In genomic region chr1:6519935-6520621, GRCh38 we compare ENCODE assay signal across 8 cellular contexts. TPM values are rescaled to one million over a fixed set of nuclear protein-coding genes. Genes with fewer than 3 reads are reported as not detected.
DNase-seq lines count a peak whose midpoint lies in the region; ATAC-seq lines count a peak whose summit lies in the region.

No MANE protein-coding gene starts in this region.

- intact Hi-C loops in activated CD4-positive, alpha-beta memory T cell treated with anti-CD3 and anti-CD28 coated beads for 36 hours (cut with micrococcal nuclease): no loop called here

- H3K4me3 ChIP-seq in adipocyte (ENCODE audit: low read length) (peak overlapping the region; percentile 16), iPS DF 6.9 (ENCODE audit: low read length) (no peak overlapping the region), subcutaneous abdominal adipose tissue (ENCODE audit: low read depth in 1 of 5, low read length in 5 of 5) (peak overlapping the region in 2 of 5 donors; percentile 35 to 44)

- peaks cover 2% of the 10 kb centered on the region for H3K36me3 Mint-ChIP-seq in activated CD4-positive, alpha-beta memory T cell treated with anti-CD3 and anti-CD28 coated beads for 36 hours

- H3K36me3 ChIP-seq in adipocyte (ENCODE audit: control insufficient read depth, insufficient read depth, low read length, severe bottlenecking): peaks cover under 1% of the 10 kb centered on the region
- H3K36me3 ChIP-seq in iPS DF 6.9 (ENCODE audit: control insufficient read depth, insufficient read depth, low read length): no peaks in the 10 kb centered on the region
- H3K36me3 ChIP-seq in subcutaneous abdominal adipose tissue (ENCODE audit: control insufficient read depth in 5 of 5, insufficient read depth in 5 of 5, low read length in 5 of 5): peaks cover 0 to 7% (median 1%) of the 10 kb centered on the region in 5 donors

- no peak overlapping the region for H3K9ac ChIP-seq in adipocyte (ENCODE audit: low read length)
- peak overlapping the region in 1 of 5 donors; percentile 62 for H3K9ac ChIP-seq in subcutaneous abdominal adipose tissue (ENCODE audit: low read length in 5 of 5)

- no peak for ATAC-seq in HG02678 (IDR thresholded peaks at IDR 0.05; ENCODE audit: unreplicated experiment)

- H3K27ac ChIP-seq in iPS DF 6.9 (ENCODE audit: low read length): no peak overlapping the region
- H3K27ac ChIP-seq in subcutaneous abdominal adipose tissue (ENCODE audit: low read depth, low read length): peak overlapping the region; percentile 72

- no peaks in the 10 kb centered on the region for H3K9me3 ChIP-seq in adipocyte (ENCODE audit: control insufficient read depth, low read length)
- no peaks in the 10 kb centered on the region for H3K9me3 ChIP-seq in iPS DF 6.9 (ENCODE audit: control insufficient read depth, insufficient read depth, low read length)
- H3K9me3 ChIP-seq in subcutaneous abdominal adipose tissue (ENCODE audit: control insufficient read depth in 5 of 5, low read length in 5 of 5): no peaks in the 10 kb centered on the region

- POLR2A ChIA-PET in activated CD4-positive, alpha-beta memory T cell treated with anti-CD3 and anti-CD28 coated beads for 36 hours (lab: Charles Lee): no interaction called here

- no peaks in the 10 kb centered on the region for H3K4me1 Mint-ChIP-seq in activated CD4-positive, alpha-beta memory T cell treated with anti-CD3 and anti-CD28 coated beads for 36 hours (ENCODE audit: low read depth)

- no peaks in the 10 kb centered on the region for H3K27me3 ChIP-seq in adipocyte (replicated peaks; ENCODE audit: control insufficient read depth, insufficient read depth, low read length)
- H3K27me3 ChIP-seq in iPS DF 6.9 (ENCODE audit: control insufficient read depth, insufficient read depth, low read length): no peaks in the 10 kb centered on the region
- no peaks in the 10 kb centered on the region for H3K27me3 ChIP-seq in subcutaneous abdominal adipose tissue (ENCODE audit: control insufficient read depth in 5 of 5, insufficient read depth in 4 of 5, low read length in 5 of 5)

- H3K4me1 ChIP-seq in adipocyte (ENCODE audit: control insufficient read depth, insufficient read depth, low read length): peaks cover 25% of the 10 kb centered on the region
- peaks cover 4% of the 10 kb centered on the region; the same call in 1 of the 2 replicates for H3K4me1 ChIP-seq in iPS DF 6.9 (ENCODE audit: control insufficient read depth, insufficient read depth, low read length)
- peaks cover 4 to 50% (median 29%) of the 10 kb centered on the region in 5 donors for H3K4me1 ChIP-seq in subcutaneous abdominal adipose tissue (ENCODE audit: control insufficient read depth in 5 of 5, insufficient read depth in 5 of 5, low read length in 5 of 5)

- DNase-seq in NCI-H510A treated with DMSO at 0.1 percent for 48 hours (lab: John Stamatoyannopoulos, UW): peak; percentile 38
- DNase-seq in NCI-H510A (lab: John Stamatoyannopoulos, UW): no peak
- DNase-seq in adipocyte (ENCODE audit: low read depth): peak; percentile 89
- DNase-seq in iPS DF 6.9 (ENCODE audit: low read depth, low spot score): peak; percentile 84
- DNase-seq in activated CD4-positive, alpha-beta memory T cell treated with anti-CD3 and anti-CD28 coated beads for 36 hours: no peak
- no peak for DNase-seq in stimulated activated CD4-positive, alpha-beta T cell treated with anti-CD3 and anti-CD28 coated beads, Interleukin-4, amount 100 ng/mL, for 24 hours

- no peaks in the 10 kb centered on the region for H3K9me3 Mint-ChIP-seq in activated CD4-positive, alpha-beta memory T cell treated with anti-CD3 and anti-CD28 coated beads for 36 hours

- no CpG with 5 or more reads among the region's 13 CpGs for WGBS in iPS DF 6.9 (ENCODE audit: insufficient coverage, insufficient read length)

- H3K27me3 Mint-ChIP-seq in activated CD4-positive, alpha-beta memory T cell treated with anti-CD3 and anti-CD28 coated beads for 36 hours: no peaks in the 10 kb centered on the region

- no peak overlapping the region for H3K27ac Mint-ChIP-seq in activated CD4-positive, alpha-beta memory T cell treated with anti-CD3 and anti-CD28 coated beads for 36 hours

- CTCF ChIA-PET in activated CD4-positive, alpha-beta memory T cell treated with anti-CD3 and anti-CD28 coated beads for 36 hours (lab: Charles Lee): no interaction called here

- H3K4me3 Mint-ChIP-seq in activated CD4-positive, alpha-beta memory T cell treated with anti-CD3 and anti-CD28 coated beads for 36 hours: no peak overlapping the region

RNA-seq across cellular contexts. Expression of gene PLEKHG5, which starts 28.6 kb away (rescaled TPM):
- total RNA-seq in activated CD4-positive, alpha-beta memory T cell treated with anti-CD3 and anti-CD28 coated beads for 36 hours: 1 to 10 TPM; 2.1 to 2.2 TPM

RNA-seq across cellular contexts. Expression of gene NOL9, which starts 34.2 kb away (rescaled TPM):
- 10 to 100 TPM; 29.8 to 32.5 TPM for total RNA-seq in activated CD4-positive, alpha-beta memory T cell treated with anti-CD3 and anti-CD28 coated beads for 36 hours

RNA-seq across cellular contexts. Expression of gene TAS1R1, which starts 35.0 kb away (rescaled TPM):
- not detected for total RNA-seq in activated CD4-positive, alpha-beta memory T cell treated with anti-CD3 and anti-CD28 coated beads for 36 hours

RNA-seq across cellular contexts. Expression of gene TNFRSF25, which starts 54.1 kb away (rescaled TPM):
- 10 to 100 TPM; 90.0 to 97.4 TPM for total RNA-seq in activated CD4-positive, alpha-beta memory T cell treated with anti-CD3 and anti-CD28 coated beads for 36 hours

RNA-seq across cellular contexts. Expression of gene ZBTB48, which starts 59.7 kb away (rescaled TPM):
- total RNA-seq in activated CD4-positive, alpha-beta memory T cell treated with anti-CD3 and anti-CD28 coated beads for 36 hours: 10 to 100 TPM; 24.6 to 28.1 TPM

Comparison
In these comparisons a context has a peak if more than half of its experiments do, and no peak if none do; other contexts are left out.
1. DNase-seq: peak in NCI-H510A treated with DMSO at 0.1 percent for 48 hours (single experiment), adipocyte (single experiment) and iPS DF 6.9 (single experiment); none in NCI-H510A (single experiment), activated CD4-positive, alpha-beta memory T cell treated with anti-CD3 and anti-CD28 coated beads for 36 hours (single experiment) and stimulated activated CD4-positive, alpha-beta T cell treated with anti-CD3 and anti-CD28 coated beads, Interleukin-4, amount 100 ng/mL, for 24 hours (single experiment).